ENCODE assay signal across 19 cellular contexts in genomic region chr6:65558071-65558470, GRCh38.
DNase-seq lines count a peak whose midpoint lies in the region; ATAC-seq and TF ChIP-seq lines count a peak whose summit lies in the region.
"Had no signal": no experiment of that assay in that cellular context is flagged by ENCODE, and none has a peak within 500 bp of the region (broad histone marks: within the 10 kb centered on the region; RNA-seq: fewer than 3 reads in every experiment).

No MANE protein-coding gene starts in this region.

- ATAC-seq in mucosa of descending colon (peak; percentile 17), aorta (ENCODE audit: low FRiP score) (peak; percentile 36)
- ATAC-seq: GM23338, HCT116 had no signal

- no peak overlapping the region for H2BK20ac ChIP-seq in H9 (ENCODE audit: low read depth, low read length, poor library complexity, severe bottlenecking)

- no peak overlapping the region for H3K56ac ChIP-seq in H9 (ENCODE audit: insufficient read length, low read depth, low read length)

- no peaks in the 10 kb centered on the region for H3K36me3 ChIP-seq in mucosa of descending colon (ENCODE audit: low read depth)
- no peaks in the 10 kb centered on the region for H3K36me3 ChIP-seq in aorta (ENCODE audit: control insufficient read depth in 1 of 2, insufficient read depth in 2 of 2, low read length in 1 of 2)
- H3K36me3 ChIP-seq: BE2C had no signal

- H3K27me3 ChIP-seq in H9 (ENCODE audit: insufficient read depth, low read length) (no peaks in the 10 kb centered on the region), aorta (ENCODE audit: control insufficient read depth in 1 of 2, insufficient read depth in 2 of 2, low read length in 1 of 2) (no peaks in the 10 kb centered on the region)
- H3K27me3 ChIP-seq: BE2C had no signal

- H3K4me3 ChIP-seq in mucosa of descending colon: no peak overlapping the region
- no peak overlapping the region for H3K4me3 ChIP-seq in aorta (ENCODE audit: low read length in 2 of 2)
- H3K4me3 ChIP-seq: GM23338 had no signal

- no peak for TF ChIP-seq CTCF in H9 (conservative IDR thresholded peaks at IDR 0.05)
- TF ChIP-seq CTCF in chondrocyte (IDR thresholded peaks at IDR 0.05): no peak
- TF ChIP-seq CTCF in mucosa of descending colon (IDR thresholded peaks at IDR 0.05): no peak

- H3K4me3 Mint-ChIP-seq in H9: no peak overlapping the region
- no peak overlapping the region for H3K4me3 Mint-ChIP-seq in chondrocyte (ENCODE audit: unreplicated experiment)
- H3K4me3 Mint-ChIP-seq: CD4-positive, CD25-positive, alpha-beta regulatory T cell; CD8-positive, alpha-beta memory T cell; GM23338; HFFc6 had no signal

- H4K20me1 ChIP-seq in H9 (ENCODE audit: control insufficient read depth, insufficient read depth, insufficient read length): no peaks in the 10 kb centered on the region

- H3K4ac ChIP-seq in H9 (ENCODE audit: low read depth, low read length): no peak overlapping the region

- 0 out of 2 replicates have a peak overlapping the region, but pooled peaks have one; percentile 5 for H3K14ac ChIP-seq in H9 (ENCODE audit: insufficient read depth, low read length)

- no peaks in the 10 kb centered on the region for H3K4me1 ChIP-seq in H9 (ENCODE audit: insufficient read depth, low read length)
- no peaks in the 10 kb centered on the region for H3K4me1 ChIP-seq in mucosa of descending colon (ENCODE audit: low read depth)
- H3K4me1 ChIP-seq in aorta (ENCODE audit: control insufficient read depth in 1 of 2, insufficient read depth in 2 of 2, low read length in 2 of 2): no peaks in the 10 kb centered on the region
- H3K4me1 ChIP-seq: BE2C had no signal

- no peak overlapping the region for H2BK15ac ChIP-seq in H9 (ENCODE audit: low read depth, low read length)

- H4K8ac ChIP-seq in H9 (replicated peaks; ENCODE audit: insufficient read length, low read depth, low read length): no peak overlapping the region

- intact Hi-C loops in mucosa of descending colon (cut with DNase I, micrococcal nuclease) (no loop called here), aorta (cut with DNase I) (no loop called here)

- H3K27ac ChIP-seq in H9 (ENCODE audit: insufficient read length, low read depth, low read length) (no peak overlapping the region), aorta (ENCODE audit: low read depth in 1 of 2, low read length in 2 of 2) (no peak overlapping the region)
- H3K27ac ChIP-seq: HL-60 had no signal

- H3K23me2 ChIP-seq in H9 (ENCODE audit: insufficient read length, low read depth, low read length, poor library complexity, severe bottlenecking): no peaks in the 10 kb centered on the region

- H3K9me3 ChIP-seq in H9 (ENCODE audit: control insufficient read depth, low read depth, low read length) (no peaks in the 10 kb centered on the region), mucosa of descending colon (no peaks in the 10 kb centered on the region), aorta (ENCODE audit: control insufficient read depth, low read length) (no peaks in the 10 kb centered on the region)
- H3K9me3 ChIP-seq: BE2C had no signal

- no CpG with 5 or more reads among the region's 6 CpGs for whole genome bisulfite sequencing in H9 (ENCODE audit: extremely low coverage, insufficient read length, low lambda C conversion rate)
- 88 to 98% methylated on average over 4 to 6 of the region's 6 CpGs for WGBS in aorta, 2 donors

- DNase-seq in H9 (no peak), chondrocyte (ENCODE audit: low spot score) (peak; percentile 88), mucosa of descending colon (no peak), aorta (no peak), mucosa of gallbladder (ENCODE audit: low spot score) (no peak), NCI-H82 treated with DMSO at 0.1 percent for 48 hours (lab: John Stamatoyannopoulos, UW; ENCODE audit: unreplicated experiment) (no peak)
- DNase-seq: BE2C; C1 segment of cervical spinal cord; CD4-positive, CD25-positive, alpha-beta regulatory T cell; CD8-positive, alpha-beta memory T cell; COR-L47; DMS 273 treated with DMSO at 0.1 percent for 48 hours; DND-41; EL; HFFc6; IMR-90 had no signal

- no peak overlapping the region for H2BK5ac ChIP-seq in H9 (ENCODE audit: insufficient read length, low read length)

- no peak overlapping the region for H4K91ac ChIP-seq in H9 (ENCODE audit: insufficient read length, low read depth, low read length)

- H3K4me1 Mint-ChIP-seq in H9 (no peaks in the 10 kb centered on the region), chondrocyte (ENCODE audit: low read depth) (no peaks in the 10 kb centered on the region)
- H3K4me1 Mint-ChIP-seq: CD4-positive, CD25-positive, alpha-beta regulatory T cell; CD8-positive, alpha-beta memory T cell; GM23338 had no signal

- H3K79me1 ChIP-seq in H9 (ENCODE audit: insufficient read depth, low read depth, low read length, poor library complexity, severe bottlenecking): no peaks in the 10 kb centered on the region

- no peak overlapping the region for H4K5ac ChIP-seq in H9 (ENCODE audit: insufficient read length, low read depth, low read length)

- H3K4me2 ChIP-seq in H9 (ENCODE audit: insufficient read depth, insufficient read length, low read length): no peak overlapping the region
- H3K4me2 ChIP-seq: GM23338 had no signal

- no peak overlapping the region for H3K23ac ChIP-seq in H9 (ENCODE audit: insufficient read length, low read depth, low read length)

- H3K27me3 Mint-ChIP-seq in H9 (ENCODE audit: low read depth): no peaks in the 10 kb centered on the region
- H3K27me3 Mint-ChIP-seq in chondrocyte (ENCODE audit: low read depth): no peaks in the 10 kb centered on the region
- H3K27me3 Mint-ChIP-seq: CD4-positive, CD25-positive, alpha-beta regulatory T cell; CD8-positive, alpha-beta memory T cell had no signal

- no peak overlapping the region for H2AFZ ChIP-seq in H9 (ENCODE audit: low read length)
- H2AFZ ChIP-seq: GM23338 had no signal

- H2BK120ac ChIP-seq in H9 (ENCODE audit: low read depth, low read length, poor library complexity, severe bottlenecking): no peak overlapping the region

- no peaks in the 10 kb centered on the region for H3K79me2 ChIP-seq in H9 (ENCODE audit: insufficient read depth, low read length)

- no peak overlapping the region for H2AK5ac ChIP-seq in H9 (ENCODE audit: insufficient read length, low read length)

- no peak overlapping the region for H3K18ac ChIP-seq in H9 (ENCODE audit: insufficient read length, low read depth, low read length)

- H3K36me3 Mint-ChIP-seq in H9 (ENCODE audit: insufficient read depth in 1 of 3, low read depth in 3 of 3): peaks cover 0 to 5% (median 0%) of the 10 kb centered on the region in 3 experiments; a peak in 2 of 7 replicates
- H3K36me3 Mint-ChIP-seq in chondrocyte (ENCODE audit: low read depth): no peaks in the 10 kb centered on the region
- H3K36me3 Mint-ChIP-seq: CD4-positive, CD25-positive, alpha-beta regulatory T cell; CD8-positive, alpha-beta memory T cell had no signal

- H3K9ac ChIP-seq in H9 (ENCODE audit: extremely low read depth, insufficient read length, low read length): no peak overlapping the region

- H3K9me3 Mint-ChIP-seq in H9: peaks cover 0 to 3% of the 10 kb centered on the region in 2 experiments; a peak in 2 of 5 replicates
- no peaks in the 10 kb centered on the region for H3K9me3 Mint-ChIP-seq in chondrocyte (ENCODE audit: low read depth)

- no peak overlapping the region for H2BK12ac ChIP-seq in H9 (ENCODE audit: insufficient read length, low read depth, low read length)

- H3K27ac Mint-ChIP-seq in H9 (no peak overlapping the region), chondrocyte (ENCODE audit: unreplicated experiment) (no peak overlapping the region)
- H3K27ac Mint-ChIP-seq: CD4-positive, CD25-positive, alpha-beta regulatory T cell; CD8-positive, alpha-beta memory T cell; GM23338; HFFc6 had no signal

- no peak overlapping the region for H3T11ph ChIP-seq in H9 (ENCODE audit: low read length)
